1 cellular context compared by ENCODE assay signal in the genomic region with DNA sequence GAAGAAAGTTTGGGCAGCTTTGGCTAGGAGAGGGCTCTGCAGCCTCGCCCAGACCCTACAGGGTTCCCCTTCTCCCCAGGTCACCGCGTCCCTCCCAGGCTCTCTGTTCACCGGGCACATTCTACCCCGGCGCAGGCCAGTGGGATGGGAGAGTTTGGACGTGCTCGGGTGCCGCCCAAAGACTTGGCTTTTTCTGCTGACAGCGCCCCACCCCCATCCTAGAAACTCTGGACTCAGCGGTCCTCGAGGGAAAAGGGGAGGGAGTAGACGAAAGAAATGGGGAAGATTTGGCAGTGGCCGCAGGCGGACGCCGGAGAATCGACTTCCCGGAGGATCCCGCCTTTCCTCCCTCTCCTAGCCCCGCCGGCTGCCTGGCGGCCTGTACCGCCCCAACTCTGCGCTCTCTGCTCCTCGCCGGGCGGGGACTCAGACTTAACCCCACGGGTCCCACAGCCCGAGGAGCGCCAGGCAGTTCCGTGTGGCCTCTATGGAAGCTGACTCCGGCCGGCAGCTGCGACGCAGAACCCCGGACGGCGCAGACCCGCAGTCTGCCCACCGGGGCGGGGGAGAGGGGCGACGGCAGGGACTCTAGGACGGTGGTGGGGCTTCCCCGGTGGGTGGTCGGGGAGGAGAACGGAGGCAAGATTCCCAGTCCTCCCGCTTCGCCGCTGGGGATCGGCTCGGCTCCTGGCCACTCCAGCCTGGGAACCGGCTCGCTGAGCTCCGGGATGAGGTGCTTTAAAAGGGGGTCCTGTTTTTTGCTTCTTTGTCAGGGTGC.
TF ChIP-seq lines count a peak whose summit lies in the region.

No MANE protein-coding gene starts in this region.

TF ChIP-seq in H1, 55 proteins besides CTCF, POLR2A, EP300 and RAD21 (continued from another document):
- TF ChIP-seq USF2 (IDR thresholded peaks at IDR 0.05; ENCODE audit: low read length): no peak
- peak; percentile 73 for TF ChIP-seq MAX (IDR thresholded peaks at IDR 0.05)
- no peak for TF ChIP-seq YY1 (IDR thresholded peaks at IDR 0.05; ENCODE audit: low read depth, low read length)
- TF ChIP-seq SUZ12 (IDR thresholded peaks at IDR 0.05; ENCODE audit: low read length): peak; percentile 81
- no peak for TF ChIP-seq GABPA (IDR thresholded peaks at IDR 0.05; ENCODE audit: borderline replicate concordance, insufficient read depth, low read length)
- TF ChIP-seq HDAC2 (IDR thresholded peaks at IDR 0.05; ENCODE audit: borderline replicate concordance in 1 of 2, low read depth in 2 of 2, low read length in 2 of 2): peak in 1 of 2 experiments; percentile 76; a peak in 1 of 4 replicates
- TF ChIP-seq RBBP5 (IDR thresholded peaks at IDR 0.05; ENCODE audit: borderline replicate concordance, low read depth, low read length): peak; percentile 93
- no peak for TF ChIP-seq KDM1A (IDR thresholded peaks at IDR 0.05; ENCODE audit: borderline replicate concordance, low read length)
- TF ChIP-seq JUN (IDR thresholded peaks at IDR 0.05; ENCODE audit: low read depth, low read length): no peak
- TF ChIP-seq TAF7 (optimal IDR thresholded peaks at IDR 0.05; ENCODE audit: borderline replicate concordance, low read depth, low read length): no peak
- TF ChIP-seq EZH2 (IDR thresholded peaks at IDR 0.05; ENCODE audit: low read depth, low read length, severe bottlenecking): peak; percentile 73
- peak; percentile 91 for TF ChIP-seq KDM4A (IDR thresholded peaks at IDR 0.05; ENCODE audit: low read depth, low read length, severe bottlenecking)
- TF ChIP-seq RNF2 (IDR thresholded peaks at IDR 0.05; ENCODE audit: borderline replicate concordance, low read depth, low read length, missing control alignments, poor library complexity, severe bottlenecking): peak; percentile 59
- peak; percentile 96 for TF ChIP-seq ASH2L (IDR thresholded peaks at IDR 0.05; ENCODE audit: low read length)
- TF ChIP-seq ZNF274 (IDR thresholded peaks at IDR 0.05; ENCODE audit: borderline replicate concordance, extremely low read depth, low read length): no peak
- TF ChIP-seq CTBP2 (IDR thresholded peaks at IDR 0.05; ENCODE audit: borderline replicate concordance, insufficient read depth, insufficient read length, low read length): peak; percentile 99
- no peak for TF ChIP-seq SRF (IDR thresholded peaks at IDR 0.05; ENCODE audit: low read depth, low read length)
TF ChIP-seq in H1: peak in this region for 12.
